ENCODE assay signal across 17 cellular contexts in genomic region chr1:106249810-106250209, GRCh38.
"Had no signal": no experiment of that assay in that cellular context is flagged by ENCODE, and none has a peak within 500 bp of the region (broad histone marks: within the 10 kb centered on the region; RNA-seq: fewer than 3 reads in every experiment).

No MANE protein-coding gene starts in this region.

- H3K27ac ChIP-seq: gastrocnemius medialis, heart right ventricle, pancreas had no signal

- H3K9me3 ChIP-seq: gastrocnemius medialis, pancreas had no signal

- H3K4me3 ChIP-seq: gastrocnemius medialis, heart right ventricle, pancreas, smooth muscle cell had no signal

- H3K4me1 ChIP-seq: gastrocnemius medialis, heart right ventricle, pancreas had no signal

- ATAC-seq: esophagus mucosa, gastrocnemius medialis, heart right ventricle, pancreas, right cardiac atrium had no signal

- H3K27me3 ChIP-seq: gastrocnemius medialis, heart right ventricle, pancreas had no signal

- DNase-seq: effector memory CD4-positive, alpha-beta T cell; gastrocnemius medialis; heart right ventricle; hypothalamus; kidney glomerular epithelial cell; mesendoderm; naive B cell; occipital lobe; pancreas; right cardiac atrium; stimulated activated CD4-positive, alpha-beta T cell treated with anti-CD3 and anti-CD28 coated beads, Interleukin-2, amount 100 ng/mL, for 48 hours; stimulated activated naive CD4-positive, alpha-beta T cell treated with Interleukin-2 at 50 U/mL for 16 hours; trophoblast cell had no signal

- H3K4me2 ChIP-seq: smooth muscle cell had no signal

- H3K36me3 ChIP-seq: gastrocnemius medialis, heart right ventricle, pancreas had no signal

- FAIRE-seq: endometrium, islet of Langerhans, pancreas had no signal
